ENCODE assay signal across 1 cellular context in genomic region chr17:1620486-1620885, GRCh38.
TF ChIP-seq lines count a peak whose summit lies in the region.

No MANE protein-coding gene starts in this region.

TF ChIP-seq in WTC11, 78 proteins besides CTCF, POLR2A, EP300 and RAD21:
- TF ChIP-seq ARID4B (CRISPR knock-in tag; IDR thresholded peaks at IDR 0.05; ENCODE audit: borderline replicate concordance) = no peak
- no peak for TF ChIP-seq SP1 (CRISPR knock-in tag; conservative IDR thresholded peaks at IDR 0.05)
- TF ChIP-seq ZNF532 (CRISPR knock-in tag; IDR thresholded peaks at IDR 0.05; ENCODE audit: borderline replicate concordance) = no peak
- TF ChIP-seq ZNF138 (CRISPR knock-in tag; conservative IDR thresholded peaks at IDR 0.05) = no peak
- no peak for TF ChIP-seq ETV6 (CRISPR knock-in tag; IDR thresholded peaks at IDR 0.05)
- no peak for TF ChIP-seq ZSCAN18 (CRISPR knock-in tag; IDR thresholded peaks at IDR 0.05)
- TF ChIP-seq AR (CRISPR knock-in tag; IDR thresholded peaks at IDR 0.05) = no peak
- TF ChIP-seq NFATC4 (CRISPR knock-in tag; IDR thresholded peaks at IDR 0.05) = no peak
- no peak for TF ChIP-seq TP53 (CRISPR knock-in tag; IDR thresholded peaks at IDR 0.05)
- no peak for TF ChIP-seq ZNF425 (CRISPR knock-in tag; conservative IDR thresholded peaks at IDR 0.05)
- no peak for TF ChIP-seq EMX1 (CRISPR knock-in tag; IDR thresholded peaks at IDR 0.05)
- no peak for TF ChIP-seq GRHL2 (CRISPR knock-in tag; IDR thresholded peaks at IDR 0.05; ENCODE audit: insufficient replicate concordance, severe bottlenecking)
